ENCODE assay signal across 9 cellular contexts in genomic region chr16:30090607-30091332, GRCh38. TPM values are rescaled to one million over a fixed set of nuclear protein-coding genes. Genes with fewer than 3 reads are reported as not detected.
A peak's percentile ranks its signal among the peaks of the same experiment; 100 is the strongest.
DNase-seq lines count a peak whose midpoint lies in the region; ATAC-seq and TF ChIP-seq lines count a peak whose summit lies in the region.
"Had no signal": no experiment of that assay in that cellular context is flagged by ENCODE, and none has a peak within 500 bp of the region (broad histone marks: within the 10 kb centered on the region; RNA-seq: fewer than 3 reads in every experiment).

No MANE protein-coding gene starts in this region.

- peaks cover 55% of the 10 kb centered on the region for H3F3A ChIP-seq in GM23248 (ENCODE audit: insufficient read depth)

- H3K4me1 ChIP-seq in GM23248 (ENCODE audit: insufficient read depth), result peaks cover 18% of the 10 kb centered on the region
- H3K4me1 ChIP-seq in hepatocyte (ENCODE audit: insufficient read depth), result peaks cover 15% of the 10 kb centered on the region
- H3K4me1 ChIP-seq in sigmoid colon, result peaks cover 0 to 47% (median 44%) of the 10 kb centered on the region in 4 donors

- 68 to 72% methylated on average over 16 to 26 of the region's 26 CpGs for WGBS in GM23248 (ENCODE audit: low coverage in 1 of 2, low lambda C conversion rate in 2 of 2, missing lambda C conversion rate in 2 of 2), 2 experiments
- WGBS in hepatocyte (ENCODE audit: low lambda C conversion rate, missing lambda C conversion rate), result 84% methylated on average over 25 of the region's 26 CpGs
- WGBS in sigmoid colon, 2 donors, result 76 to 81% methylated on average over 26 of the region's 26 CpGs

- H3K9me2 ChIP-seq in GM23248 (ENCODE audit: insufficient read depth), result no peaks in the 10 kb centered on the region
- no peaks in the 10 kb centered on the region for H3K9me2 ChIP-seq in hepatocyte (replicated peaks; ENCODE audit: insufficient read depth)

- peaks cover 4% of the 10 kb centered on the region for H3K36me3 Mint-ChIP-seq in T-helper 17 cell (ENCODE audit: low read depth)

- peaks cover 10% of the 10 kb centered on the region for H3K36me3 ChIP-seq in GM23248 (ENCODE audit: low read depth)
- H3K36me3 ChIP-seq in hepatocyte (replicated peaks; ENCODE audit: insufficient read depth, low read depth), result no peaks in the 10 kb centered on the region
- H3K36me3 ChIP-seq in sigmoid colon, result peaks cover 0 to 23% (median 10%) of the 10 kb centered on the region in 4 donors

- no peak overlapping the region for H3K4me3 ChIP-seq in GM23248
- no peak overlapping the region for H3K4me3 ChIP-seq in hepatocyte
- peak overlapping the region in 3 of 4 donors; percentile 49 to 65 (median 50) for H3K4me3 ChIP-seq in sigmoid colon

- H3K79me2 ChIP-seq in GM23248 (ENCODE audit: insufficient read depth) (peaks cover 21% of the 10 kb centered on the region), hepatocyte (peaks cover 11% of the 10 kb centered on the region)

- H3K9me3 ChIP-seq in GM23248 (ENCODE audit: low read depth) (no peaks in the 10 kb centered on the region), T-helper 17 cell (ENCODE audit: control insufficient read depth, low read length, poor library complexity, severe bottlenecking) (no peaks in the 10 kb centered on the region), hepatocyte (ENCODE audit: low read depth) (no peaks in the 10 kb centered on the region), sigmoid colon (no peaks in the 10 kb centered on the region)

- H2AFZ ChIP-seq in GM23248 (peak overlapping the region; percentile 58; the same call in 1 of the 2 replicates), hepatocyte (peak overlapping the region; percentile 76)

- H3K4me3 Mint-ChIP-seq in T-helper 17 cell, result peak overlapping the region; percentile 43

- intact Hi-C loops in sigmoid colon (cut with DNase I), result loop anchor here (2.0 to 10.0 kb wide), 7 partner anchors 20 to 1364 kb away; partner anchors contain the start of genes ARMC5, FBRS, HIRIP3 and INO80E

- H3K9ac ChIP-seq in GM23248, result peak overlapping the region; percentile 58

- H4K20me1 ChIP-seq in GM23248 (ENCODE audit: insufficient read depth) (no peaks in the 10 kb centered on the region), hepatocyte (ENCODE audit: insufficient read depth, poor library complexity, severe bottlenecking) (no peaks in the 10 kb centered on the region)

- no peak for ATAC-seq in T-helper 17 cell
- ATAC-seq in HG03025 (IDR thresholded peaks at IDR 0.05; ENCODE audit: low FRiP score, unreplicated experiment), result no peak
- no peak for ATAC-seq in GM21390 (IDR thresholded peaks at IDR 0.05; ENCODE audit: unreplicated experiment)

- DNase-seq in GM23248, result no peak
- DNase-seq in T-helper 17 cell, result no peak
- no peak for DNase-seq in hepatocyte (ENCODE audit: low spot score)
- DNase-seq in sigmoid colon, result no peak
- DNase-seq in NCI-H2029 (lab: John Stamatoyannopoulos, UW), result no peak
- no peak for DNase-seq in SK-N-DZ (ENCODE audit: low spot score)
- DNase-seq: NCI-H187 treated with DMSO at 0.1 percent for 48 hours had no signal

- TF ChIP-seq EP300 in sigmoid colon (IDR thresholded peaks at IDR 0.05), result no peak

- H3K27ac ChIP-seq in GM23248, result 0 out of 2 replicates have a peak overlapping the region, but pooled peaks have one; percentile 18
- H3K27ac ChIP-seq in hepatocyte, result peak overlapping the region; percentile 3
- peak overlapping the region; percentile 81 to 97 (median 87) for H3K27ac ChIP-seq in sigmoid colon

- H3K27me3 ChIP-seq in GM23248 (replicated peaks; ENCODE audit: insufficient read depth), result no peaks in the 10 kb centered on the region
- H3K27me3 ChIP-seq in hepatocyte, result no peaks in the 10 kb centered on the region
- H3K27me3 ChIP-seq in sigmoid colon, result no peaks in the 10 kb centered on the region

- H3K4me1 Mint-ChIP-seq in T-helper 17 cell, result peaks cover 32% of the 10 kb centered on the region

- no peak for TF ChIP-seq POLR2A in sigmoid colon (IDR thresholded peaks at IDR 0.05)

- in situ Hi-C loops in GM23248 (cut with MboI), result no loop called here

- no peak overlapping the region for H3K27ac Mint-ChIP-seq in T-helper 17 cell

- H3K27me3 Mint-ChIP-seq in T-helper 17 cell, result no peaks in the 10 kb centered on the region

- H3K4me2 ChIP-seq in GM23248 (ENCODE audit: unreplicated experiment) (no peak overlapping the region), hepatocyte (peak overlapping the region; percentile 92)

- no peak for TF ChIP-seq CTCF in hepatocyte (IDR thresholded peaks at IDR 0.05; ENCODE audit: poor library complexity)
- TF ChIP-seq CTCF in sigmoid colon (IDR thresholded peaks at IDR 0.05), result no peak

RNA-seq across cellular contexts. Expression of gene TBX6, which starts 1.0 kb away (rescaled TPM):
- total RNA-seq in GM23248 (2014; rRNA removed; shearing (Covaris generic)), result 0.11 TPM in 1 of 2 replicates, not detected in the other
- polyA plus RNA-seq in GM23248 (2016; fragmentation: Nextera tagmentation; extraction: Ambion mirVana) (0.13 and 0.20 TPM in 2 replicates), hepatocyte (0.10 and 0.19 TPM in 2 replicates), sigmoid colon (1 to 10 TPM in 1 of 3 donors, under 1 TPM in 2; 0.23 to 1.1 (median 0.60) TPM)
- total RNA-seq in T-helper 17 cell (under 1 TPM; 0.65 to 0.94 TPM), hepatocyte (0.56 and 0.60 TPM in 2 replicates), sigmoid colon (1 to 10 TPM in 3 of 4 donors, under 1 TPM in 1; 0.54 to 1.7 (median 1.1) TPM)
- 4.4 and 5.4 TPM in 2 replicates for polyA plus RNA-seq in SK-N-DZ (2014; cell fraction: cytosol; rRNA removed)
- polyA plus RNA-seq in SK-N-DZ (2014; cell fraction: nucleus; rRNA removed), result 6.4 and 6.9 TPM in 2 replicates

RNA-seq across cellular contexts. Expression of gene YPEL3, which starts 5.2 kb away (rescaled TPM):
- total RNA-seq in GM23248 (2014; rRNA removed; shearing (Covaris generic)), result 62.6 and 100.0 TPM in 2 replicates
- polyA plus RNA-seq in GM23248 (2016; fragmentation: Nextera tagmentation; extraction: Ambion mirVana) (192 and 200 TPM in 2 replicates), hepatocyte (82.1 and 103 TPM in 2 replicates), sigmoid colon (100 to 1,000 TPM in 2 of 3 donors, 10 to 100 TPM in 1; 57.6 to 126 (median 107) TPM)
- total RNA-seq in T-helper 17 cell (100 to 1,000 TPM in 1 of 2 donors, 10 to 100 TPM in 1; 94.9 to 131 TPM), hepatocyte (19.3 and 20.1 TPM in 2 replicates), sigmoid colon (100 to 1,000 TPM in 2 of 4 donors, 10 to 100 TPM in 2; 82.1 to 110 (median 103) TPM)
- 58.9 and 69.6 TPM in 2 replicates for polyA plus RNA-seq in SK-N-DZ (2014; cell fraction: cytosol; rRNA removed)
- 80.0 and 87.0 TPM in 2 replicates for polyA plus RNA-seq in SK-N-DZ (2014; cell fraction: nucleus; rRNA removed)

RNA-seq across cellular contexts. Expression of gene PPP4C, which starts 15.0 kb away (rescaled TPM):
- total RNA-seq in GM23248 (2014; rRNA removed; shearing (Covaris generic)), result 135 and 168 TPM in 2 replicates
- polyA plus RNA-seq in GM23248 (2016; fragmentation: Nextera tagmentation; extraction: Ambion mirVana), result 205 and 210 TPM in 2 replicates
- total RNA-seq in T-helper 17 cell, result 10 to 100 TPM; 80.8 to 89.3 TPM
- total RNA-seq in hepatocyte, result 107 and 123 TPM in 2 replicates
- polyA plus RNA-seq in hepatocyte, result 212 and 236 TPM in 2 replicates
- total RNA-seq in sigmoid colon, result 10 to 100 TPM; 39.2 to 45.6 (median 43.6) TPM
- polyA plus RNA-seq in sigmoid colon, result 100 to 1,000 TPM; 118 to 155 (median 146) TPM
- 143 and 189 TPM in 2 replicates for polyA plus RNA-seq in SK-N-DZ (2014; cell fraction: cytosol; rRNA removed)
- 132 and 167 TPM in 2 replicates for polyA plus RNA-seq in SK-N-DZ (2014; cell fraction: nucleus; rRNA removed)

RNA-seq across cellular contexts. Expression of gene GDPD3, which starts 22.6 kb away (rescaled TPM):
- total RNA-seq in GM23248 (2014; rRNA removed; shearing (Covaris generic)), result 0.22 TPM in 1 of 2 replicates, not detected in the other
- 1.1 and 1.2 TPM in 2 replicates for polyA plus RNA-seq in GM23248 (2016; fragmentation: Nextera tagmentation; extraction: Ambion mirVana)
- total RNA-seq in T-helper 17 cell, result 10 to 100 TPM; 12.6 to 13.7 TPM
- total RNA-seq in hepatocyte, result 0.67 TPM in 1 of 2 replicates, not detected in the other
- 5.4 and 11.2 TPM in 2 replicates for polyA plus RNA-seq in hepatocyte
- 1 to 10 TPM in 3 of 4 donors, under 1 TPM in 1; 0.54 to 8.0 (median 2.9) TPM for total RNA-seq in sigmoid colon
- 10 to 100 TPM; 17.4 to 68.8 (median 19.0) TPM for polyA plus RNA-seq in sigmoid colon
- polyA plus RNA-seq in SK-N-DZ (2014; cell fraction: cytosol; rRNA removed), result 0.80 and 1.8 TPM in 2 replicates
- polyA plus RNA-seq in SK-N-DZ (2014; cell fraction: nucleus; rRNA removed), result 20.8 and 35.5 TPM in 2 replicates

RNA-seq across cellular contexts. Expression of gene ALDOA, which starts 25.2 kb away (rescaled TPM):
- total RNA-seq in GM23248 (2014; rRNA removed; shearing (Covaris generic)), result 1,441 and 1,602 TPM in 2 replicates
- 2,742 and 2,900 TPM in 2 replicates for polyA plus RNA-seq in GM23248 (2016; fragmentation: Nextera tagmentation; extraction: Ambion mirVana)
- 100 to 1,000 TPM; 421 to 426 TPM for total RNA-seq in T-helper 17 cell
- 392 and 397 TPM in 2 replicates for total RNA-seq in hepatocyte
- polyA plus RNA-seq in hepatocyte, result 882 and 924 TPM in 2 replicates
- 1,000 to 10,000 TPM in 1 of 4 donors, 100 to 1,000 TPM in 3; 905 to 1,010 (median 960) TPM for total RNA-seq in sigmoid colon
- 1,000 to 10,000 TPM; 1,265 to 1,667 (median 1,498) TPM for polyA plus RNA-seq in sigmoid colon
- polyA plus RNA-seq in SK-N-DZ (2014; cell fraction: cytosol; rRNA removed), result 834 and 905 TPM in 2 replicates
- 282 and 332 TPM in 2 replicates for polyA plus RNA-seq in SK-N-DZ (2014; cell fraction: nucleus; rRNA removed)

Comparison
In these comparisons a context has a peak if more than half of its experiments do, and no peak if none do; other contexts are left out.
1. H3K27ac ChIP-seq: peak in every context shown above with its lines; median percentile 87 in sigmoid colon; 18 in GM23248; 3 in hepatocyte.
2. H3K4me3 ChIP-seq: peak in sigmoid colon (3 of 4); none in GM23248 (single experiment) and hepatocyte (single experiment).